8 cellular contexts compared by ENCODE assay signal in genomic region chr12:95998611-95999300, GRCh38. TPM values are rescaled to one million over a fixed set of nuclear protein-coding genes. Genes with fewer than 3 reads are reported as not detected.
DNase-seq lines count a peak whose midpoint lies in the region; ATAC-seq and TF ChIP-seq lines count a peak whose summit lies in the region.

No MANE protein-coding gene starts in this region.

- ATAC-seq in HG02759 (IDR thresholded peaks at IDR 0.05; ENCODE audit: unreplicated experiment) = peak; percentile 94

- peak; percentile 10 for DNase-seq in AG04450 (ENCODE audit: low read depth, low spot score)
- peak; percentile 82 for DNase-seq in GM13977 (ENCODE audit: low spot score)
- peak; percentile 35 for DNase-seq in NCI-H1092 treated with DMSO at 0.1 percent for 48 hours (lab: John Stamatoyannopoulos, UW)
- DNase-seq in SW480 (ENCODE audit: low spot score) = peak; percentile 52
- peak; percentile 39 for DNase-seq in brain microvascular endothelial cell
- peak; percentile 76 for DNase-seq in islet precursor cell
- peak; percentile 14 for DNase-seq in stimulated activated CD4-positive, alpha-beta T cell treated with anti-CD3 and anti-CD28 coated beads, Interleukin-4, amount 100 ng/mL, for 1 hour

- H3K4me3 ChIP-seq in AG04450 (ENCODE audit: low read depth, low read length) (no peak overlapping the region), brain microvascular endothelial cell (ENCODE audit: low read depth, low read length) (no peak overlapping the region)

- in situ Hi-C loops in GM13977 (cut with MboI; ENCODE audit: low pct_unique_long_range_greater_than_20kb, low sequenced_read_pairs, unreplicated experiment) (no loop called here), brain microvascular endothelial cell (cut with HindIII; ENCODE audit: low pct_ligation_motif_present, low sequenced_read_pairs) (no loop called here)

- peaks cover 4% of the 10 kb centered on the region; the same call in 1 of the 2 replicates for H3K9me3 ChIP-seq in AG04450 (ENCODE audit: control insufficient read depth, insufficient read depth, low read length)

- CTCF ChIA-PET in AG04450 (lab: Charles Lee) = interaction anchor here (0.5 to 3.7 kb wide), 36 partner anchors 8 to 1778 kb away, joined by 3 to 61 read pairs (median 4); no protein-coding TSS in a partner anchor

- H3K27me3 ChIP-seq in AG04450 (ENCODE audit: control insufficient read depth, insufficient read depth, low read length) = peaks cover 2% of the 10 kb centered on the region
- no peaks in the 10 kb centered on the region for H3K27me3 ChIP-seq in brain microvascular endothelial cell (replicated peaks)

- POLR2A ChIA-PET in AG04450 (lab: Yijun Ruan, JAX) = no interaction called here

- no peaks in the 10 kb centered on the region for H3K36me3 ChIP-seq in brain microvascular endothelial cell (replicated peaks)

- no peak overlapping the region for H3K27ac ChIP-seq in AG04450 (ENCODE audit: low read depth, low read length)
- no peak overlapping the region for H3K27ac ChIP-seq in brain microvascular endothelial cell

- TF ChIP-seq CTCF in AG04450 (IDR thresholded peaks at IDR 0.05; ENCODE audit: low read depth, low read length) (peak; percentile 65), GM13977 (IDR thresholded peaks at IDR 0.05; ENCODE audit: extremely low read depth, insufficient read depth, missing control alignments) (peak; percentile 67), brain microvascular endothelial cell (IDR thresholded peaks at IDR 0.05; ENCODE audit: low read depth, low read length, missing control alignments) (peak; percentile 78)

RNA-seq across cellular contexts. Expression of gene HAL, which starts 2.6 kb away (rescaled TPM):
- 0.02 and 0.06 TPM in 2 replicates for polyA plus RNA-seq in AG04450 (2011; rRNA removed)
- 0.17 TPM in 1 of 2 replicates, not detected in the other for polyA minus RNA-seq in AG04450 (2011; rRNA and poly(A)+ RNA removed)

RNA-seq across cellular contexts. Expression of gene LTA4H, which starts 36.6 kb away (rescaled TPM):
- 77.2 and 93.6 TPM in 2 replicates for polyA plus RNA-seq in AG04450 (2011; rRNA removed)
- polyA minus RNA-seq in AG04450 (2011; rRNA and poly(A)+ RNA removed) = 31.4 and 45.6 TPM in 2 replicates

RNA-seq across cellular contexts. Expression of gene AMDHD1, which starts 55.6 kb away (rescaled TPM):
- polyA plus RNA-seq in AG04450 (2011; rRNA removed) = 0.04 and 0.12 TPM in 2 replicates
- 0.13 and 0.37 TPM in 2 replicates for polyA minus RNA-seq in AG04450 (2011; rRNA and poly(A)+ RNA removed)

RNA-seq across cellular contexts. Expression of gene CCDC38, which starts 56.3 kb away (rescaled TPM):
- not detected in 2 replicates for polyA plus RNA-seq in AG04450 (2011; rRNA removed)
- not detected in 2 replicates for polyA minus RNA-seq in AG04450 (2011; rRNA and poly(A)+ RNA removed)

Comparison
In these comparisons a context has a peak if more than half of its experiments do, and no peak if none do; other contexts are left out.
1. DNase-seq: peak in every context shown above with its lines; median percentile 82 in GM13977; 76 in islet precursor cell; 52 in SW480; 39 in brain microvascular endothelial cell; 35 in NCI-H1092 treated with DMSO at 0.1 percent for 48 hours; 14 in stimulated activated CD4-positive, alpha-beta T cell treated with anti-CD3 and anti-CD28 coated beads, Interleukin-4, amount 100 ng/mL, for 1 hour; 10 in AG04450.